In genomic region chr7:102044984-102045673, GRCh38 we compare ENCODE assay signal across 8 cellular contexts.
A peak's percentile ranks its signal among the peaks of the same experiment; 100 is the strongest.
DNase-seq lines count a peak whose midpoint lies in the region; ATAC-seq, FAIRE-seq and TF ChIP-seq lines count a peak whose summit lies in the region.

No MANE protein-coding gene starts in this region.

- peak; percentile 59 to 68 for ATAC-seq in lower lobe of right lung
- ATAC-seq in HG03432 (IDR thresholded peaks at IDR 0.05; ENCODE audit: unreplicated experiment) = no peak
- ATAC-seq in HG02970 (IDR thresholded peaks at IDR 0.05; ENCODE audit: low FRiP score, unreplicated experiment) = no peak

- no peak for TF ChIP-seq CTCF in lower lobe of right lung (IDR thresholded peaks at IDR 0.05)

- H3K4me3 ChIP-seq in lower lobe of right lung = peak overlapping the region; percentile 25

- H3K4me1 ChIP-seq in lower lobe of right lung = peaks cover 8% of the 10 kb centered on the region

- no peaks in the 10 kb centered on the region for H3K27me3 ChIP-seq in lower lobe of right lung (ENCODE audit: low read depth)

- H3K27ac ChIP-seq in lower lobe of right lung = no peak overlapping the region

- intact Hi-C loops in lower lobe of right lung (cut with DNase I) = no loop called here

- H3K36me3 ChIP-seq in lower lobe of right lung = no peaks in the 10 kb centered on the region

- DNase-seq in Ammon's horn (ENCODE audit: low spot score) = peak; percentile 52
- DNase-seq in NCI-H1092 (lab: John Stamatoyannopoulos, UW) = peak; percentile 65
- peak; percentile 94 for DNase-seq in astrocyte of the hippocampus (ENCODE audit: low read depth, low spot score)
- peak; percentile 66 for DNase-seq in lower lobe of right lung
- peak; percentile 86 for DNase-seq in urothelium cell line (ENCODE audit: low spot score)
- DNase-seq in GM12892 (ENCODE audit: insufficient read length) = no peak

- H3K9me3 ChIP-seq in lower lobe of right lung = no peaks in the 10 kb centered on the region

- TF ChIP-seq POLR2A in GM12892 (IDR thresholded peaks at IDR 0.05; ENCODE audit: low read depth, low read length) = no peak

- peak; percentile 83 for FAIRE-seq in urothelium cell line (lab: Jason Lieb, UNC)
- FAIRE-seq in GM12892 (lab: Jason Lieb, UNC) = no peak

Comparison
In these comparisons a context has a peak if more than half of its experiments do, and no peak if none do; other contexts are left out.
1. ATAC-seq: peak in lower lobe of right lung (2 of 2); none in HG03432 (single experiment) and HG02970 (single experiment).